ENCODE assay signal across 9 cellular contexts in the genomic region with DNA sequence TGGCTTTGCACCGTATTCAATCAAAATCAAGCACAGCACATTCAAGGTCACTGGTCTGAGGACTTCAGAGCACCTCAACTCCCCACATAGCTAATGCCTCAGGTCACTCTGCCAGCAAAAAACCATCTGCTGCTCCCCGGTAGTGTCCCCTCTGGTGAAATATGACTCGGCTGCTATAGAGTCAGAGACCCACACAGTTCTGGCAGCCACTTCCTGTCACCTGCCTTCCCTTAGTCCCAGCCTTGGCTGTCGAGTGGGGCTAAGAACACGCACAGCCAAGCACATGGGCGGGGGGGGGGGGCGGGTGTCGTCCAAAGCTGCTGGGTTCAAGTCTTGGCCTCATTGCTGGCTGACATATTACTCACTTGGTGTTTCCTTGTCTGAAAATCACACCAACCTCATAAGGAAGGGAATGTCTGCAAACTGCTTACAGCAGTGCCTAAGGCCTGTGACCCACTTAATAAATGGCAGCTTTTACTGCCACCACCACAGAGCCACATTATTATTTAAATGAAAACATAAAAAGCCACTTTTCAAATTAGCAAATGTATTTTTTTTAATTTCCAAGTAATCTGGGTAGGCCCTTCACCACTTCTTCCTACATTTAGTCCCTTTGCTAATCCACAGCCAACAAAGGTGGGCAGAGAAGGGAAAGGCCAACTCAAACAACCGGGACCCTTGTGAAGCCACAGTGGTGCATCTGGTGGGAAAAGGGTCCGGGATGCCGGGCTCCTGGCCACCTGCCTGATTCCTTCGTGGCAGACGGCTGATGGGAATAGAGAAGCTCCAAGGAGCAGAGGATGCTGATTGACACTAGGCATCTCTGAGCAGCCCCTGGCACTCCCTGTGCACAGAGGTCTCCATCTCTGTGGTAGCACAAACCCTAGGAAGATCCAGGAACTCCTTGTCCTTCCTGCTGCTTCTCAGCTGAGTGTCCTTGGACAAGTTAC. TPM values are rescaled to one million over a fixed set of nuclear protein-coding genes. Genes with fewer than 3 reads are reported as not detected.
A peak's percentile ranks its signal among the peaks of the same experiment; 100 is the strongest.
DNase-seq lines count a peak whose midpoint lies in the region; ATAC-seq and TF ChIP-seq lines count a peak whose summit lies in the region.
"Had no signal": no experiment of that assay in that cellular context is flagged by ENCODE, and none has a peak within 500 bp of the region (broad histone marks: within the 10 kb centered on the region; RNA-seq: fewer than 3 reads in every experiment).

No MANE protein-coding gene starts in this region.

- H3K36me3 ChIP-seq in psoas muscle (ENCODE audit: insufficient read depth in 1 of 2, low read depth in 1 of 2), result peaks cover 11 to 59% of the 10 kb centered on the region in 2 donors
- H3K36me3 ChIP-seq in gastroesophageal sphincter, result peaks cover 0 to 71% of the 10 kb centered on the region in 2 donors
- H3K36me3 ChIP-seq in sigmoid colon, result peaks cover 0 to 68% (median 17%) of the 10 kb centered on the region in 4 donors

- TF ChIP-seq CTCF in GM13977 (IDR thresholded peaks at IDR 0.05; ENCODE audit: extremely low read depth, insufficient read depth, missing control alignments) (no peak), psoas muscle (IDR thresholded peaks at IDR 0.05) (no peak), gastroesophageal sphincter (IDR thresholded peaks at IDR 0.05) (no peak), sigmoid colon (IDR thresholded peaks at IDR 0.05) (no peak)

- no peaks in the 10 kb centered on the region for H3K27me3 ChIP-seq in psoas muscle (ENCODE audit: insufficient read depth in 3 of 3, low read length in 2 of 3)
- H3K27me3 ChIP-seq in gastroesophageal sphincter, result no peaks in the 10 kb centered on the region
- H3K27me3 ChIP-seq in sigmoid colon, result no peaks in the 10 kb centered on the region

- H3K27me3 Mint-ChIP-seq in activated T-cell treated with anti-CD3 and anti-CD28 coated beads, Interleukin-2, amount 50 U/mL, for 24 hours, result no peaks in the 10 kb centered on the region

- intact Hi-C loops in psoas muscle (cut with DNase I), result loop anchor here (2.0 kb wide), 3 partner anchors 32 to 180 kb away; partner anchors contain the start of gene ST3GAL5 (in 1 of the 2)
- intact Hi-C loops in sigmoid colon (cut with DNase I), result no loop called here

- H3K9me3 Mint-ChIP-seq in activated T-cell treated with anti-CD3 and anti-CD28 coated beads, Interleukin-2, amount 50 U/mL, for 24 hours, result peaks cover 5% of the 10 kb centered on the region

- in situ Hi-C loops in GM13977 (cut with MboI; ENCODE audit: low pct_unique_long_range_greater_than_20kb, low sequenced_read_pairs, unreplicated experiment), result no loop called here

- peak; percentile 53 for DNase-seq in GM13977 (ENCODE audit: low spot score)
- DNase-seq in M059J (ENCODE audit: low read depth), result peak; percentile 78
- DNase-seq in activated T-cell treated with anti-CD3 and anti-CD28 coated beads, Interleukin-2, amount 50 U/mL, for 24 hours, result peak; percentile 54
- DNase-seq in psoas muscle, result peak; percentile 65 to 90
- DNase-seq in SW 1271 (lab: John Stamatoyannopoulos, UW), result no peak
- DNase-seq in sigmoid colon, result no peak
- DNase-seq: NCI-H187 had no signal

- H3K36me3 Mint-ChIP-seq in activated T-cell treated with anti-CD3 and anti-CD28 coated beads, Interleukin-2, amount 50 U/mL, for 24 hours (ENCODE audit: low read depth), result peaks cover 98% of the 10 kb centered on the region

- TF ChIP-seq POLR2A in gastroesophageal sphincter (IDR thresholded peaks at IDR 0.05) (no peak), sigmoid colon (IDR thresholded peaks at IDR 0.05) (no peak)

- H3K4me1 ChIP-seq in psoas muscle, result peaks cover 54% of the 10 kb centered on the region
- H3K4me1 ChIP-seq in gastroesophageal sphincter, result peaks cover 0 to 42% (median 10%) of the 10 kb centered on the region in 3 donors
- peaks cover 0 to 33% (median 11%) of the 10 kb centered on the region in 4 donors for H3K4me1 ChIP-seq in sigmoid colon

- peak overlapping the region; percentile 16 for H3K27ac Mint-ChIP-seq in activated T-cell treated with anti-CD3 and anti-CD28 coated beads, Interleukin-2, amount 50 U/mL, for 24 hours

- ATAC-seq in psoas muscle (peak; percentile 89 to 94 (median 90)), gastroesophageal sphincter (no peak), GM18861 (IDR thresholded peaks at IDR 0.05; ENCODE audit: unreplicated experiment) (no peak)

- H3K4me1 Mint-ChIP-seq in activated T-cell treated with anti-CD3 and anti-CD28 coated beads, Interleukin-2, amount 50 U/mL, for 24 hours (ENCODE audit: low read depth), result peaks cover 26% of the 10 kb centered on the region

- H3K9me3 ChIP-seq in psoas muscle (no peaks in the 10 kb centered on the region), gastroesophageal sphincter (no peaks in the 10 kb centered on the region), sigmoid colon (peaks cover 0 to 2% (median 0%) of the 10 kb centered on the region in 4 donors)

- no peak overlapping the region for H3K4me3 Mint-ChIP-seq in activated T-cell treated with anti-CD3 and anti-CD28 coated beads, Interleukin-2, amount 50 U/mL, for 24 hours

- TF ChIP-seq EP300 in gastroesophageal sphincter (IDR thresholded peaks at IDR 0.05) (no peak), sigmoid colon (IDR thresholded peaks at IDR 0.05) (no peak)

- H3K27ac ChIP-seq in psoas muscle (peak overlapping the region; percentile 91), gastroesophageal sphincter (no peak overlapping the region), sigmoid colon (no peak overlapping the region)

- no peak overlapping the region for H3K4me3 ChIP-seq in psoas muscle
- no peak overlapping the region for H3K4me3 ChIP-seq in gastroesophageal sphincter
- no peak overlapping the region for H3K4me3 ChIP-seq in sigmoid colon

- WGBS in psoas muscle, 3 donors, result 35 to 61% (median 40%) methylated on average over 9 to 13 of the region's 13 CpGs
- 63% methylated on average over 10 of the region's 13 CpGs; no CpG with 5 or more reads in 1 of the 2 donors for WGBS in gastroesophageal sphincter (ENCODE audit: low coverage in 1 of 2), 2 donors
- 74 to 85% methylated on average over 13 of the region's 13 CpGs for WGBS in sigmoid colon, 2 donors

RNA-seq across cellular contexts. Expression of gene POLR1A, which starts 37.3 kb away (rescaled TPM):
- 18.1 and 18.6 TPM in 2 replicates for total RNA-seq in M059J (2014; rRNA removed; shearing (Covaris generic))
- total RNA-seq in psoas muscle (10 to 100 TPM; 27.0 to 41.6 (median 36.8) TPM), gastroesophageal sphincter (10 to 100 TPM; 15.6 to 21.7 (median 17.7) TPM), sigmoid colon (10 to 100 TPM in 3 of 4 donors, 1 to 10 TPM in 1; 7.1 to 17.9 (median 12.7) TPM)
- polyA plus RNA-seq in psoas muscle (10 to 100 TPM in 2 of 3 donors, 1 to 10 TPM in 1; 6.1 to 15.1 (median 11.9) TPM), sigmoid colon (10 to 100 TPM in 1 of 3 donors, 1 to 10 TPM in 2; 1.2 to 10.1 (median 2.3) TPM)

RNA-seq across cellular contexts. Expression of gene PTCD3, which starts 37.7 kb away (rescaled TPM):
- total RNA-seq in M059J (2014; rRNA removed; shearing (Covaris generic)), result 38.3 and 52.6 TPM in 2 replicates
- total RNA-seq in psoas muscle, result 100 to 1,000 TPM in 3 of 4 donors, 10 to 100 TPM in 1; 92.5 to 148 (median 113) TPM
- polyA plus RNA-seq in psoas muscle, result 10 to 100 TPM; 32.8 to 56.3 (median 42.9) TPM
- total RNA-seq in gastroesophageal sphincter, result 10 to 100 TPM; 34.7 to 85.1 (median 58.5) TPM
- total RNA-seq in sigmoid colon, result 10 to 100 TPM; 44.9 to 94.2 (median 58.7) TPM
- polyA plus RNA-seq in sigmoid colon, result 10 to 100 TPM in 2 of 3 donors, 1 to 10 TPM in 1; 7.8 to 31.8 (median 16.6) TPM

Comparison
In these comparisons a context has a peak if more than half of its experiments do, and no peak if none do; other contexts are left out.
1. DNase-seq: peak in GM13977 (single experiment), M059J (single experiment), activated T-cell treated with anti-CD3 and anti-CD28 coated beads, Interleukin-2, amount 50 U/mL, for 24 hours (single experiment) and psoas muscle (2 of 2); none in SW 1271 (0 of 2) and sigmoid colon (single experiment).
2. ATAC-seq: peak in psoas muscle (4 of 4); none in gastroesophageal sphincter (single experiment) and GM18861 (single experiment).